Comparison of ENCODE assay signal across 1 cellular context in genomic region chr19:41897820-41898219, GRCh38.
TF ChIP-seq lines count a peak whose summit lies in the region.

No MANE protein-coding gene starts in this region.

TF ChIP-seq in WTC11, 78 proteins besides CTCF, POLR2A, EP300 and RAD21:
- TF ChIP-seq MLX (CRISPR knock-in tag; IDR thresholded peaks at IDR 0.05) (no peak), SP1 (CRISPR knock-in tag; conservative IDR thresholded peaks at IDR 0.05) (no peak), PRDM15 (CRISPR knock-in tag; IDR thresholded peaks at IDR 0.05) (no peak), ZMAT4 (CRISPR knock-in tag; IDR thresholded peaks at IDR 0.05) (no peak)
